9 cellular contexts compared by ENCODE assay signal in genomic region chr22:30354644-30355043, GRCh38. TPM values are rescaled to one million over a fixed set of nuclear protein-coding genes. Genes with fewer than 3 reads are reported as not detected.
DNase-seq lines count a peak whose midpoint lies in the region; TF ChIP-seq lines count a peak whose summit lies in the region.
"Had no signal": no experiment of that assay in that cellular context is flagged by ENCODE, and none has a peak within 500 bp of the region (broad histone marks: within the 10 kb centered on the region; RNA-seq: fewer than 3 reads in every experiment).

No MANE protein-coding gene starts in this region.

- H2AFZ ChIP-seq in Loucy (ENCODE audit: low read length) = no peak overlapping the region
- H2AFZ ChIP-seq in osteoblast (ENCODE audit: low read length) = no peak overlapping the region

- no peak for DNase-seq in CD8-positive, alpha-beta memory T cell
- DNase-seq in osteoblast (ENCODE audit: insufficient read length, low spot score, missing footprints) (no peak), SW 1271 (lab: John Stamatoyannopoulos, UW) (no peak), cardiac septum (ENCODE audit: low spot score) (no peak), transverse colon (no peak)
- DNase-seq: DMS53, NCI-H1436 had no signal

- H4K20me1 ChIP-seq in Loucy (ENCODE audit: insufficient read depth, low read length, poor library complexity, severe bottlenecking) = peaks cover 47% of the 10 kb centered on the region
- peaks cover 42% of the 10 kb centered on the region for H4K20me1 ChIP-seq in osteoblast (ENCODE audit: insufficient read depth, low read length)

- POLR2A ChIA-PET in CD8-positive, alpha-beta memory T cell (lab: Charles Lee) = interaction anchor here (3.0 to 4.1 kb wide), 2 partner anchors 52 to 65 kb away, joined by 12 to 48 read pairs; partner anchors contain the start of gene CASTOR1

- H3K4me2 ChIP-seq in Loucy (ENCODE audit: low read depth, low read length, poor library complexity, severe bottlenecking) = peak overlapping the region; percentile 94
- H3K4me2 ChIP-seq in osteoblast (ENCODE audit: insufficient read depth, low read length) = peak overlapping the region; percentile 92

- peaks cover 32% of the 10 kb centered on the region for H3K36me3 ChIP-seq in CD8-positive, alpha-beta memory T cell (ENCODE audit: insufficient read depth, low read length)
- H3K36me3 ChIP-seq in Loucy (ENCODE audit: insufficient read depth, low read length) = peaks cover 31% of the 10 kb centered on the region; the same call in 1 of the 2 replicates
- H3K36me3 ChIP-seq in osteoblast (ENCODE audit: insufficient read depth, low read length) = peaks cover 34% of the 10 kb centered on the region
- H3K36me3 ChIP-seq in transverse colon = peaks cover 0 to 34% (median 13%) of the 10 kb centered on the region in 4 donors

- peak overlapping the region; percentile 94 to 99 (median 98) for H3K4me3 Mint-ChIP-seq in CD8-positive, alpha-beta memory T cell
- H3K4me3 Mint-ChIP-seq in dendritic cell treated with granulocyte-macrophage colony-stimulating factor and Interleukin-4, amounts not matched to agents 40 ng/mL and 50 ng/mL, for 4 days = no peak overlapping the region

- CTCF ChIA-PET in CD8-positive, alpha-beta memory T cell (lab: Charles Lee) = interaction anchor here (3.3 kb wide), 1 partner anchor 66 kb away, joined by 22 read pairs; the partner anchor contains the start of gene CASTOR1

- H3K27ac ChIP-seq in CD8-positive, alpha-beta memory T cell (ENCODE audit: low read depth, low read length) = no peak overlapping the region
- H3K27ac ChIP-seq in osteoblast (ENCODE audit: low read depth, low read length) (no peak overlapping the region), transverse colon (no peak overlapping the region)

- TF ChIP-seq EP300 in transverse colon (IDR thresholded peaks at IDR 0.05; ENCODE audit: low read depth) = no peak

- TF ChIP-seq CTCF in Loucy (conservative IDR thresholded peaks at IDR 0.05; ENCODE audit: low read length) = no peak
- no peak for TF ChIP-seq CTCF in osteoblast (IDR thresholded peaks at IDR 0.05; ENCODE audit: extremely low read depth, low read depth, low read length)
- TF ChIP-seq CTCF in transverse colon (IDR thresholded peaks at IDR 0.05) = no peak

- peaks cover 67% of the 10 kb centered on the region for H3K79me2 ChIP-seq in Loucy (ENCODE audit: insufficient read depth, low read length)
- H3K79me2 ChIP-seq in osteoblast (ENCODE audit: insufficient read depth, low read length) = peaks cover 66% of the 10 kb centered on the region

- no peaks in the 10 kb centered on the region for H3K9me3 Mint-ChIP-seq in CD8-positive, alpha-beta memory T cell
- no peaks in the 10 kb centered on the region for H3K9me3 Mint-ChIP-seq in dendritic cell treated with granulocyte-macrophage colony-stimulating factor and Interleukin-4, amounts not matched to agents 40 ng/mL and 50 ng/mL, for 4 days

- H3K4me3 ChIP-seq in CD8-positive, alpha-beta memory T cell (ENCODE audit: low read length) = peak overlapping the region; percentile 16
- peak overlapping the region; percentile 90 for H3K4me3 ChIP-seq in Loucy (ENCODE audit: low read length, poor library complexity, severe bottlenecking)
- no peak overlapping the region for H3K4me3 ChIP-seq in osteoblast (ENCODE audit: insufficient read depth, low read length)
- H3K4me3 ChIP-seq in transverse colon = peak overlapping the region in 1 of 4 donors; percentile 84

- H3K9me3 ChIP-seq in CD8-positive, alpha-beta memory T cell (ENCODE audit: low read length) = no peaks in the 10 kb centered on the region
- H3K9me3 ChIP-seq in Loucy (ENCODE audit: insufficient read depth, low read depth, low read length) (no peaks in the 10 kb centered on the region), osteoblast (ENCODE audit: low read depth, low read length) (no peaks in the 10 kb centered on the region), transverse colon (no peaks in the 10 kb centered on the region)

- H3K9me2 ChIP-seq in Loucy (replicated peaks; ENCODE audit: low read depth, low read length) = no peaks in the 10 kb centered on the region

- H3F3A ChIP-seq in Loucy (ENCODE audit: low read depth) = no peaks in the 10 kb centered on the region

- peak overlapping the region; percentile 83 for H3K9ac ChIP-seq in Loucy (ENCODE audit: low read depth, low read length, poor library complexity, severe bottlenecking)

- intact Hi-C loops in dendritic cell treated with granulocyte-macrophage colony-stimulating factor and Interleukin-4, amounts not matched to agents 40 ng/mL and 50 ng/mL, for 4 days (cut with micrococcal nuclease) = loop anchor here (1.0 kb wide), 1 partner anchor 49 kb away; no protein-coding TSS in a partner anchor
- intact Hi-C loops in cardiac septum (cut with DNase I) (no loop called here), transverse colon (cut with DNase I; ENCODE audit: low total_unique reads) (loop anchor here (10.0 kb wide), 1 partner anchor 90 kb away; the partner anchor contains the start of gene OSM)

- H3K4me1 Mint-ChIP-seq in CD8-positive, alpha-beta memory T cell = peaks cover 57 to 76% (median 75%) of the 10 kb centered on the region in 3 donors
- peaks cover 49% of the 10 kb centered on the region for H3K4me1 Mint-ChIP-seq in dendritic cell treated with granulocyte-macrophage colony-stimulating factor and Interleukin-4, amounts not matched to agents 40 ng/mL and 50 ng/mL, for 4 days (ENCODE audit: low read depth)

- peaks cover 6 to 61% (median 7%) of the 10 kb centered on the region in 3 donors for H3K36me3 Mint-ChIP-seq in CD8-positive, alpha-beta memory T cell
- peaks cover 56% of the 10 kb centered on the region for H3K36me3 Mint-ChIP-seq in dendritic cell treated with granulocyte-macrophage colony-stimulating factor and Interleukin-4, amounts not matched to agents 40 ng/mL and 50 ng/mL, for 4 days (ENCODE audit: low read depth)

- H3K4me1 ChIP-seq in CD8-positive, alpha-beta memory T cell (ENCODE audit: insufficient read depth, low read length) = peaks cover 51% of the 10 kb centered on the region
- H3K4me1 ChIP-seq in Loucy (ENCODE audit: insufficient read depth, low read length, poor library complexity, severe bottlenecking) = peaks cover 35% of the 10 kb centered on the region
- peaks cover 17% of the 10 kb centered on the region for H3K4me1 ChIP-seq in osteoblast (ENCODE audit: insufficient read depth, low read length)
- peaks cover 15 to 37% (median 25%) of the 10 kb centered on the region in 4 donors for H3K4me1 ChIP-seq in transverse colon

- no peaks in the 10 kb centered on the region for H3K27me3 ChIP-seq in CD8-positive, alpha-beta memory T cell (ENCODE audit: insufficient read depth, low read length, poor library complexity, severe bottlenecking)
- H3K27me3 ChIP-seq in Loucy (ENCODE audit: insufficient read depth, low read length, poor library complexity, severe bottlenecking) = no peaks in the 10 kb centered on the region
- H3K27me3 ChIP-seq in osteoblast (ENCODE audit: insufficient read depth, low read length) = no peaks in the 10 kb centered on the region
- H3K27me3 ChIP-seq in transverse colon = no peaks in the 10 kb centered on the region

- in situ Hi-C loops in transverse colon (cut with MboI; ENCODE audit: low pct_ligation_motif_present in 1 of 4, low pct_unique_long_range_greater_than_20kb in 1 of 4, low sequenced_read_pairs in 3 of 4) = loop anchor here in 1 of 4 donors (25.0 kb wide), 1 partner anchor 242 kb away; no protein-coding TSS in a partner anchor

- H3K27me3 Mint-ChIP-seq in CD8-positive, alpha-beta memory T cell = peaks cover 0 to 3% of the 10 kb centered on the region in 2 donors
- peaks cover 9% of the 10 kb centered on the region for H3K27me3 Mint-ChIP-seq in dendritic cell treated with granulocyte-macrophage colony-stimulating factor and Interleukin-4, amounts not matched to agents 40 ng/mL and 50 ng/mL, for 4 days

- 63 to 71% methylated on average over 2 to 5 of the region's 5 CpGs for WGBS in transverse colon (ENCODE audit: low coverage in 1 of 2), 2 donors

- TF ChIP-seq POLR2A in transverse colon (IDR thresholded peaks at IDR 0.05) = no peak

- H3K27ac Mint-ChIP-seq in CD8-positive, alpha-beta memory T cell = peak overlapping the region; percentile 58 to 99 (median 89)
- peak overlapping the region; percentile 52 for H3K27ac Mint-ChIP-seq in dendritic cell treated with granulocyte-macrophage colony-stimulating factor and Interleukin-4, amounts not matched to agents 40 ng/mL and 50 ng/mL, for 4 days

RNA-seq across cellular contexts. Expression of gene SF3A1, which starts 2.0 kb away (rescaled TPM):
- 100 to 1,000 TPM; 235 to 241 TPM for total RNA-seq in CD8-positive, alpha-beta memory T cell
- 139 TPM for polyA plus RNA-seq in CD8-positive, alpha-beta memory T cell
- 21.7 and 30.6 TPM in 2 replicates for total RNA-seq in osteoblast
- total RNA-seq in cardiac septum = 106 TPM
- 100 to 1,000 TPM in 2 of 4 donors, 10 to 100 TPM in 2; 73.2 to 664 (median 99.3) TPM for total RNA-seq in transverse colon

RNA-seq across cellular contexts. Expression of gene CCDC157, which starts 2.2 kb away (rescaled TPM):
- 1 to 10 TPM; 2.7 to 2.9 TPM for total RNA-seq in CD8-positive, alpha-beta memory T cell
- polyA plus RNA-seq in CD8-positive, alpha-beta memory T cell = 1.4 TPM
- total RNA-seq in osteoblast (2.9 TPM in 2 replicates), cardiac septum (0.78 TPM), transverse colon (1 to 10 TPM; 1.4 to 5.2 (median 3.3) TPM)

RNA-seq across cellular contexts. Expression of gene TBC1D10A, which starts 27.9 kb away (rescaled TPM):
- 10 to 100 TPM; 14.7 to 17.3 TPM for total RNA-seq in CD8-positive, alpha-beta memory T cell
- polyA plus RNA-seq in CD8-positive, alpha-beta memory T cell = 55.2 TPM
- total RNA-seq in osteoblast = 30.6 and 32.9 TPM in 2 replicates
- total RNA-seq in cardiac septum = 5.7 TPM
- 10 to 100 TPM; 27.9 to 72.2 (median 45.7) TPM for total RNA-seq in transverse colon

RNA-seq across cellular contexts. Expression of gene RNF215, which starts 32.6 kb away (rescaled TPM):
- total RNA-seq in CD8-positive, alpha-beta memory T cell = 1 to 10 TPM; 6.3 to 7.9 TPM
- 0.22 TPM for polyA plus RNA-seq in CD8-positive, alpha-beta memory T cell
- total RNA-seq in osteoblast (20.6 and 23.6 TPM in 2 replicates), cardiac septum (10.5 TPM), transverse colon (10 to 100 TPM in 2 of 4 donors, 1 to 10 TPM in 2; 3.2 to 65.5 (median 9.8) TPM)

RNA-seq across cellular contexts. Expression of gene SEC14L2, which starts 42.2 kb away (rescaled TPM):
- 1 to 10 TPM; 4.4 to 4.9 TPM for total RNA-seq in CD8-positive, alpha-beta memory T cell
- 4.6 TPM for polyA plus RNA-seq in CD8-positive, alpha-beta memory T cell
- total RNA-seq in osteoblast (16.6 and 19.2 TPM in 2 replicates), cardiac septum (1.3 TPM), transverse colon (1 to 10 TPM in 3 of 4 donors, not detected in 1; 2.2 to 5.5 (median 4.5) TPM)
